ENCODE assay signal across 4 cellular contexts in the genomic region with DNA sequence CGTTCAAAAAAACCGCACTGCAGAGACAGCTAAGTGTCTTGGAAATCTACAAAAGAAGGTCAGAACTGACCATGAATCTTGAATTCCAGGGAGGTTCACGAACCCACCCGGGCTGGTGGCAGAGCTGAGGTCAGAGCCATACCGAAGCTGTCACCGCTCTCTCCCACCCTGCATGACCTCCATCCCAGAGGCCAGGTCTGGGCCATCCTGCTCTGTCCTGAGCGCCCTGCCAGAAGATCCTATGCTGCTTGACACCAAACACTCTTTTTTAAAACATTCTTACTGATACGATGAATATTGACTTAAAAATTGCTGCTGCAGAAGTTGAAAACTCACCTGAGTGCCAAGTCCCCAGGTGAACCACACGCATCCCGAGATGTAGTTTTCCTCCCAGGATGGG.
"Had no signal": no experiment of that assay in that cellular context is flagged by ENCODE, and none has a peak within 500 bp of the region (broad histone marks: within the 10 kb centered on the region; RNA-seq: fewer than 3 reads in every experiment).

No MANE protein-coding gene starts in this region.

- H3K4me3 ChIP-seq: GM23338 had no signal

- H3K4me3 Mint-ChIP-seq: GM23338, H9 had no signal

- DNase-seq: H9, HCEC 1CT, IMR-90 had no signal

- H3K9me3 Mint-ChIP-seq: GM23338, H9 had no signal

- H3K27ac Mint-ChIP-seq: GM23338, H9 had no signal

- ATAC-seq: GM23338 had no signal

- H3K4me2 ChIP-seq: GM23338 had no signal

- H2AFZ ChIP-seq: GM23338 had no signal

- H3K4me1 Mint-ChIP-seq: H9 had no signal
